8 cellular contexts compared by ENCODE assay signal in genomic region chr12:57242691-57243454, GRCh38. TPM values are rescaled to one million over a fixed set of nuclear protein-coding genes. Genes with fewer than 3 reads are reported as not detected.
DNase-seq lines count a peak whose midpoint lies in the region; ATAC-seq and TF ChIP-seq lines count a peak whose summit lies in the region.

No MANE protein-coding gene starts in this region.

- H3K36me3 ChIP-seq in fibroblast of lung (ENCODE audit: control insufficient read depth, insufficient read depth, low read length): no peaks in the 10 kb centered on the region
- no peaks in the 10 kb centered on the region for H3K36me3 ChIP-seq in osteoblast (ENCODE audit: insufficient read depth, low read length)

- peaks cover 40% of the 10 kb centered on the region for H3K27me3 Mint-ChIP-seq in activated T-cell treated with anti-CD3 and anti-CD28 coated beads, Interleukin-2, amount 50 U/mL, for 4 hours (ENCODE audit: low read depth)

- H3K27me3 ChIP-seq in fibroblast of lung (ENCODE audit: control insufficient read depth, insufficient read depth, low read length) (peaks cover 16% of the 10 kb centered on the region), osteoblast (ENCODE audit: insufficient read depth, low read length) (peaks cover 34% of the 10 kb centered on the region)

- H3K4me2 ChIP-seq in fibroblast of lung (ENCODE audit: extremely low read depth, insufficient read depth, low read length) (peak overlapping the region; percentile 92), osteoblast (ENCODE audit: insufficient read depth, low read length) (peak overlapping the region; percentile 79)

- TF ChIP-seq CTCF in fibroblast of lung (conservative IDR thresholded peaks at IDR 0.05 in 1 of 2, IDR thresholded peaks at IDR 0.05 in 1 of 2; ENCODE audit: low read depth in 1 of 2, low read length in 2 of 2): peak; percentile 55 to 60
- peak; percentile 51 for TF ChIP-seq CTCF in osteoblast (IDR thresholded peaks at IDR 0.05; ENCODE audit: extremely low read depth, low read depth, low read length)

- peak overlapping the region; percentile 61 for H3K4me3 Mint-ChIP-seq in activated T-cell treated with anti-CD3 and anti-CD28 coated beads, Interleukin-2, amount 50 U/mL, for 4 hours

- no peaks in the 10 kb centered on the region for H3K79me2 ChIP-seq in fibroblast of lung (ENCODE audit: control insufficient read depth, insufficient read depth, low read length)
- H3K79me2 ChIP-seq in osteoblast (ENCODE audit: insufficient read depth, low read length): no peaks in the 10 kb centered on the region

- peak; percentile 40 for ATAC-seq in HG03460 (IDR thresholded peaks at IDR 0.05; ENCODE audit: unreplicated experiment)
- no peak for ATAC-seq in activated T-cell treated with anti-CD3 and anti-CD28 coated beads, Interleukin-2, amount 50 U/mL, for 4 hours

- peaks cover 25% of the 10 kb centered on the region for H3K4me1 ChIP-seq in fibroblast of lung (ENCODE audit: control insufficient read depth, extremely low read depth, insufficient read depth, low read length)
- H3K4me1 ChIP-seq in osteoblast (ENCODE audit: insufficient read depth, low read length): peaks cover 31% of the 10 kb centered on the region

- peak overlapping the region in 3 of 4 experiments; percentile 9 to 50 (median 33) for H3K4me3 ChIP-seq in fibroblast of lung (replicated peaks in 1 of 4; ENCODE audit: control extremely low read depth in 1 of 4, insufficient read depth in 1 of 4, low read depth in 3 of 4, low read length in 4 of 4)
- peak overlapping the region; percentile 68 for H3K4me3 ChIP-seq in osteoblast (ENCODE audit: insufficient read depth, low read length)

- H4K20me1 ChIP-seq in fibroblast of lung (ENCODE audit: control insufficient read depth, extremely low read depth, insufficient read depth, low read length) (no peaks in the 10 kb centered on the region), osteoblast (ENCODE audit: insufficient read depth, low read length) (peaks cover 4% of the 10 kb centered on the region)

- H2AFZ ChIP-seq in fibroblast of lung (ENCODE audit: low read length) (no peak overlapping the region), osteoblast (ENCODE audit: low read length) (no peak overlapping the region)

- H3K9me3 Mint-ChIP-seq in activated T-cell treated with anti-CD3 and anti-CD28 coated beads, Interleukin-2, amount 50 U/mL, for 4 hours: no peaks in the 10 kb centered on the region

- no peak overlapping the region for H3K9ac ChIP-seq in fibroblast of lung (ENCODE audit: insufficient read depth, low read length)

- DNase-seq in SIG-M5 treated with dmso at 0.1 percent for 504 hours (lab: John Stamatoyannopoulos, UW; ENCODE audit: unreplicated experiment) (peak; percentile 60), SIG-M5 (lab: John Stamatoyannopoulos, UW) (no peak), NCI-H82 treated with DMSO at 0.1 percent for 48 hours (lab: John Stamatoyannopoulos, UW; ENCODE audit: unreplicated experiment) (peak; percentile 86), fibroblast of lung (ENCODE audit: low read depth in 2 of 2) (peak; percentile 32 to 43), osteoblast (ENCODE audit: insufficient read length, low spot score, missing footprints) (peak; percentile 90), superior temporal gyrus (ENCODE audit: extremely low spot score) (no peak)
- DNase-seq in activated T-cell treated with anti-CD3 and anti-CD28 coated beads, Interleukin-2, amount 50 U/mL, for 4 hours: peak; percentile 71

- H3K9me3 ChIP-seq in fibroblast of lung (ENCODE audit: control insufficient read depth, insufficient read depth, low read depth, low read length) (no peaks in the 10 kb centered on the region), osteoblast (ENCODE audit: low read depth, low read length) (no peaks in the 10 kb centered on the region)

- H3K36me3 Mint-ChIP-seq in activated T-cell treated with anti-CD3 and anti-CD28 coated beads, Interleukin-2, amount 50 U/mL, for 4 hours (ENCODE audit: insufficient read depth): peaks cover 5% of the 10 kb centered on the region

- peaks cover 49% of the 10 kb centered on the region for H3K4me1 Mint-ChIP-seq in activated T-cell treated with anti-CD3 and anti-CD28 coated beads, Interleukin-2, amount 50 U/mL, for 4 hours (ENCODE audit: low read depth)

- H3K27ac ChIP-seq in fibroblast of lung (ENCODE audit: insufficient read depth, low read length) (no peak overlapping the region), osteoblast (ENCODE audit: low read depth, low read length) (no peak overlapping the region)

RNA-seq across cellular contexts. Expression of gene STAC3, which starts 8.1 kb away (rescaled TPM):
- total RNA-seq in activated T-cell treated with anti-CD3 and anti-CD28 coated beads, Interleukin-2, amount 50 U/mL, for 4 hours: 1 to 10 TPM; 1.4 to 2.2 (median 1.7) TPM
- total RNA-seq in fibroblast of lung: 0.26 and 0.33 TPM in 2 replicates
- polyA plus RNA-seq in fibroblast of lung: 0.18 and 0.33 TPM in 2 replicates
- 0.38 and 0.51 TPM in 2 replicates for polyA plus RNA-seq in fibroblast of lung (2012)
- 1.4 TPM in 1 of 2 replicates, not detected in the other for polyA minus RNA-seq in fibroblast of lung (ENCODE audit: low replicate concordance)
- 0.36 and 0.59 TPM in 2 replicates for total RNA-seq in osteoblast

RNA-seq across cellular contexts. Expression of gene SHMT2, which starts 13.4 kb away (rescaled TPM):
- total RNA-seq in activated T-cell treated with anti-CD3 and anti-CD28 coated beads, Interleukin-2, amount 50 U/mL, for 4 hours: 100 to 1,000 TPM; 373 to 414 (median 383) TPM
- total RNA-seq in fibroblast of lung (358 and 380 TPM in 2 replicates), osteoblast (384 and 408 TPM in 2 replicates)
- 139 and 154 TPM in 2 replicates for polyA plus RNA-seq in fibroblast of lung
- polyA plus RNA-seq in fibroblast of lung (2012): 144 and 150 TPM in 2 replicates
- 360 and 376 TPM in 2 replicates for polyA minus RNA-seq in fibroblast of lung (ENCODE audit: low replicate concordance)

RNA-seq across cellular contexts. Expression of gene NXPH4, which starts 26.3 kb away (rescaled TPM):
- total RNA-seq in activated T-cell treated with anti-CD3 and anti-CD28 coated beads, Interleukin-2, amount 50 U/mL, for 4 hours: under 1 TPM in 2 of 3 donors, not detected in 1; 0.20 to 0.24 TPM
- total RNA-seq in fibroblast of lung: 0.50 and 1.0 TPM in 2 replicates
- polyA plus RNA-seq in fibroblast of lung: 0.30 and 1.9 TPM in 2 replicates
- polyA plus RNA-seq in fibroblast of lung (2012): 1.6 and 10.2 TPM in 2 replicates
- polyA minus RNA-seq in fibroblast of lung (ENCODE audit: low replicate concordance): 1.0 and 12.0 TPM in 2 replicates
- 0.88 and 1.1 TPM in 2 replicates for total RNA-seq in osteoblast

Comparison
In these comparisons a context has a peak if more than half of its experiments do, and no peak if none do; other contexts are left out.
1. DNase-seq: peak in SIG-M5 treated with dmso at 0.1 percent for 504 hours (single experiment), NCI-H82 treated with DMSO at 0.1 percent for 48 hours (single experiment), activated T-cell treated with anti-CD3 and anti-CD28 coated beads, Interleukin-2, amount 50 U/mL, for 4 hours (single experiment), fibroblast of lung (2 of 2) and osteoblast (single experiment); none in SIG-M5 (single experiment) and superior temporal gyrus (single experiment).